Comparison of ENCODE assay signal across 9 cellular contexts in the genomic region with DNA sequence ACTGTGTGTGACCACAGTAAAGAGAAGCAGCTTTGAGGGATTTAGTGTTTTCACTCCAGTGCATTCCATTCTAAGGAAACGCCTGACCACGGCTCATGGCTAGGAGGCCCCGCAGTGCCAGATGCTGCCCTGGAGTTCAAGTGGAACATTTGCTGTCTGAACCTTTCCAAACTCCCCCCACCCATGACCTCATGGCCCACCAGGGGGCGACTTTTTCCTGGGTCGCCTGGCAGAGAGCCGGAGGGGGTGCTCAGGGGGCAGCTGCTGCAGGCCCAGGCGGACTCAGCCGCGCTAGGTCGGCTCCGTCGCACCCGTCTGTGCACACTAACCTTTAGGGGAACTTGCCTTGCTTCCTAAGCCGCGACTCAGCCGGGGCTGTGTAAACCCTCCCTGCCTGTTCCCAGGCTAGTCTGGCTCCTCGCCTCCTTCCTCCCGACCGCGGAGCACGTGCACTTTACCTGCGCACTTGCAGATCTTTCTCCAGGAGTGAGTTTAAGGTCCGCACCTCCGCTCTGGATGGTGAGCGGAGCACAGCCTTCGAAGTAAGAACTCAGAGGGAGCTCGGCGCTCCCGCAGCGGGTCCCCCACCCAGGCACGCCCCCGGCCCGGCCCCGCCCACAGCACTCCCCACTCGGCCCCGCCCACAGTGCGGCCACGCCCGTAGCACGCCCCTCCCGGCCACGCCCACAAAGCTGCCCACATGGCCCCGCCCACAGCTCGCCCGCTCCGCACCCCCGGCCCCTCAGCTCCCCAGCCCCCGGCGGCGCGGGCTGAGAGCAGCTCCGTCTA. TPM values are rescaled to one million over a fixed set of nuclear protein-coding genes. Genes with fewer than 3 reads are reported as not detected.
DNase-seq lines count a peak whose midpoint lies in the region; ATAC-seq and TF ChIP-seq lines count a peak whose summit lies in the region.
"Had no signal": no experiment of that assay in that cellular context is flagged by ENCODE, and none has a peak within 500 bp of the region (broad histone marks: within the 10 kb centered on the region; RNA-seq: fewer than 3 reads in every experiment).

OCA2 (minus strand) TSS at position 550 of the 789 bp plus-strand sequence. CDS start 17,441 bp downstream, outside the sequence.

- peak within 1 kb of the TSS; percentile 37 for H2AFZ ChIP-seq in smooth muscle cell (ENCODE audit: low read depth)
- no peak within 1 kb of the TSS for H2AFZ ChIP-seq in Karpas-422 (ENCODE audit: low read length)

- TF ChIP-seq CTCF in right atrium auricular region (IDR thresholded peaks at IDR 0.05) (no peak), smooth muscle cell (IDR thresholded peaks at IDR 0.05; ENCODE audit: borderline replicate concordance, insufficient read depth, poor library complexity, severe bottlenecking) (peak; percentile 46)

- peak within 1 kb of the TSS; percentile 80 for H3K4me2 ChIP-seq in smooth muscle cell
- H3K4me2 ChIP-seq in Karpas-422 (ENCODE audit: low read depth, low read length, poor library complexity, severe bottlenecking) = no peak within 1 kb of the TSS

- under 1% methylated on average over 27 of the region's 52 CpGs for WGBS in smooth muscle cell (ENCODE audit: low lambda C conversion rate)

- no peaks in the 10 kb centered on the region for H3K9me3 ChIP-seq in right atrium auricular region
- H3K9me3 ChIP-seq in smooth muscle cell (replicated peaks; ENCODE audit: low read depth) = no peaks in the 10 kb centered on the region
- no peaks in the 10 kb centered on the region; the same call in 1 of the 2 replicates for H3K9me3 ChIP-seq in Karpas-422 (ENCODE audit: low read length)

- no peaks in the 10 kb centered on the region for H3K36me3 ChIP-seq in right atrium auricular region
- H3K36me3 ChIP-seq in smooth muscle cell (ENCODE audit: low read depth) = no peaks in the 10 kb centered on the region
- no peaks in the 10 kb centered on the region for H3K36me3 ChIP-seq in Karpas-422 (ENCODE audit: insufficient read depth, low read length)

- no peak for ATAC-seq in HG02885 (IDR thresholded peaks at IDR 0.05; ENCODE audit: poor library complexity, unreplicated experiment)

- H3K27me3 ChIP-seq in right atrium auricular region (no peaks in the 10 kb centered on the region), smooth muscle cell (ENCODE audit: low read depth) (peaks cover 57% of the 10 kb centered on the region), Karpas-422 (ENCODE audit: low read length) (no peaks in the 10 kb centered on the region)

- DNase-seq in NOMO-1 (lab: John Stamatoyannopoulos, UW; ENCODE audit: unreplicated experiment in 2 of 2) = peak; percentile 20
- no peak for DNase-seq in NOMO-1 treated with DMSO at 0.1 percent for 48 hours (lab: John Stamatoyannopoulos, UW; ENCODE audit: unreplicated experiment)
- peak; percentile 42 for DNase-seq in RPMI7951 (ENCODE audit: low read depth)
- DNase-seq in activated naive CD4-positive, alpha-beta T cell treated with anti-CD3 and anti-CD28 coated beads, Interleukin-2, amount 50 U/mL, for 16 hours = peak; percentile 61
- no peak for DNase-seq in right atrium auricular region (ENCODE audit: low spot score)
- peak; percentile 45 for DNase-seq in smooth muscle cell (lab: John Stamatoyannopoulos, UW; ENCODE audit: unreplicated experiment)
- DNase-seq in Karpas-422 = no peak

- H3K9me2 ChIP-seq in Karpas-422 (replicated peaks; ENCODE audit: insufficient read depth, low read length) = no peaks in the 10 kb centered on the region

- H3F3A ChIP-seq in smooth muscle cell (ENCODE audit: low read depth) = peaks cover 22% of the 10 kb centered on the region

- H3K9ac ChIP-seq in smooth muscle cell (ENCODE audit: low read depth) (no peak within 1 kb of the TSS), Karpas-422 (ENCODE audit: low read length) (no peak within 1 kb of the TSS)

- H3K4me3 ChIP-seq in right atrium auricular region (peak within 1 kb of the TSS; percentile 18 to 40), smooth muscle cell (peak within 1 kb of the TSS; percentile 40), Karpas-422 (ENCODE audit: low read length) (no peak within 1 kb of the TSS)

- H4K20me1 ChIP-seq in smooth muscle cell (ENCODE audit: low read depth) = peaks cover 12% of the 10 kb centered on the region
- H4K20me1 ChIP-seq in Karpas-422 (ENCODE audit: insufficient read depth, low read depth, low read length) = no peaks in the 10 kb centered on the region

- H3K4me1 ChIP-seq in right atrium auricular region (peaks cover 0 to 48% of the 10 kb centered on the region in 2 donors), smooth muscle cell (ENCODE audit: low read depth) (peaks cover 30% of the 10 kb centered on the region), Karpas-422 (ENCODE audit: low read length) (no peaks in the 10 kb centered on the region)

- H3K27ac ChIP-seq in right atrium auricular region (peak within 1 kb of the TSS in 1 of 2 donors; percentile 44), smooth muscle cell (ENCODE audit: low read depth) (no peak within 1 kb of the TSS), Karpas-422 (ENCODE audit: low read length) (no peak within 1 kb of the TSS)

- H3K79me2 ChIP-seq in smooth muscle cell (ENCODE audit: low read depth) = no peaks in the 10 kb centered on the region
- H3K79me2 ChIP-seq in Karpas-422 (ENCODE audit: low read length) = no peaks in the 10 kb centered on the region

RNA-seq across cellular contexts. Expression of gene OCA2, which starts in this region (rescaled TPM):
- not detected in 2 replicates for total RNA-seq in RPMI7951 (2014; rRNA removed; shearing (Covaris generic))
- total RNA-seq in right atrium auricular region = under 1 TPM in 1 of 2 donors, not detected in 1; 0.31 TPM
- not detected in 2 replicates for total RNA-seq in smooth muscle cell
- polyA plus RNA-seq in smooth muscle cell = 0.16 TPM in 1 of 2 replicates, not detected in the other
- total RNA-seq in Karpas-422 (2014; rRNA removed; shearing (Covaris generic); ENCODE audit: low replicate concordance) = not detected in 2 replicates
- total RNA-seq: dermis microvascular lymphatic vessel endothelial cell had no signal

Comparison
In these comparisons a context has a peak if more than half of its experiments do, and no peak if none do; other contexts are left out.
1. DNase-seq: peak in NOMO-1 (2 of 2) and activated naive CD4-positive, alpha-beta T cell treated with anti-CD3 and anti-CD28 coated beads, Interleukin-2, amount 50 U/mL, for 16 hours (single experiment); none in NOMO-1 treated with DMSO at 0.1 percent for 48 hours (single experiment), right atrium auricular region (single experiment) and Karpas-422 (single experiment).
2. Peak in DNase-seq in RPMI7951; RNA of the gene not detected or under 1 TPM.
3. Peak in DNase-seq, H3K4me3 ChIP-seq and H3K4me2 ChIP-seq in smooth muscle cell; RNA of the gene not detected or under 1 TPM.